ENCODE assay signal across 10 cellular contexts in genomic region chr2:174014021-174014698, GRCh38. TPM values are rescaled to one million over a fixed set of nuclear protein-coding genes. Genes with fewer than 3 reads are reported as not detected.
A peak's percentile ranks its signal among the peaks of the same experiment; 100 is the strongest.
DNase-seq lines count a peak whose midpoint lies in the region; ATAC-seq and TF ChIP-seq lines count a peak whose summit lies in the region.
"Had no signal": no experiment of that assay in that cellular context is flagged by ENCODE, and none has a peak within 500 bp of the region (broad histone marks: within the 10 kb centered on the region; RNA-seq: fewer than 3 reads in every experiment).

No MANE protein-coding gene starts in this region.

- H3K27me3 Mint-ChIP-seq in central memory CD8-positive, alpha-beta T cell: peaks cover 29% of the 10 kb centered on the region
- peaks cover 10% of the 10 kb centered on the region for H3K27me3 Mint-ChIP-seq in activated T-cell treated with anti-CD3 and anti-CD28 coated beads, Interleukin-2, amount 50 U/mL, for 4 hours (ENCODE audit: low read depth)

- H3K27me3 ChIP-seq in HUES48 (ENCODE audit: control insufficient read depth, insufficient read depth, low read length) (peaks cover 10% of the 10 kb centered on the region), thoracic aorta (replicated peaks; ENCODE audit: insufficient read depth) (no peaks in the 10 kb centered on the region)

- 49 to 61% methylated on average over 4 to 5 of the region's 5 CpGs for WGBS in mesodermal cell (ENCODE audit: insufficient coverage in 2 of 2), 2 experiments

- no peaks in the 10 kb centered on the region for H3K4me1 Mint-ChIP-seq in central memory CD8-positive, alpha-beta T cell
- H3K4me1 Mint-ChIP-seq in activated T-cell treated with anti-CD3 and anti-CD28 coated beads, Interleukin-2, amount 50 U/mL, for 4 hours (ENCODE audit: low read depth): peaks cover 11% of the 10 kb centered on the region

- peaks cover 28% of the 10 kb centered on the region for H3K4me1 ChIP-seq in HUES48 (ENCODE audit: control insufficient read depth, insufficient read depth, low read length)
- H3K4me1 ChIP-seq in mesodermal cell (ENCODE audit: control insufficient read depth, insufficient read depth, low read length, poor library complexity, severe bottlenecking): peaks cover 9% of the 10 kb centered on the region
- peaks cover 27 to 61% of the 10 kb centered on the region in 2 donors for H3K4me1 ChIP-seq in thoracic aorta (ENCODE audit: control insufficient read depth in 1 of 2, low read depth in 2 of 2)

- H3K36me3 ChIP-seq in HUES48 (ENCODE audit: control insufficient read depth, insufficient read depth, low read length) (no peaks in the 10 kb centered on the region), mesodermal cell (ENCODE audit: control insufficient read depth, insufficient read depth, low read length) (no peaks in the 10 kb centered on the region), thoracic aorta (no peaks in the 10 kb centered on the region)

- H3K9me3 ChIP-seq in HUES48 (ENCODE audit: control insufficient read depth, insufficient read depth, low read length) (no peaks in the 10 kb centered on the region), mesodermal cell (ENCODE audit: control insufficient read depth, low read length) (no peaks in the 10 kb centered on the region), thoracic aorta (no peaks in the 10 kb centered on the region)

- peak overlapping the region; percentile 67 for H3K4me3 Mint-ChIP-seq in central memory CD8-positive, alpha-beta T cell
- H3K4me3 Mint-ChIP-seq in activated T-cell treated with anti-CD3 and anti-CD28 coated beads, Interleukin-2, amount 50 U/mL, for 4 hours: no peak overlapping the region
- H3K4me3 Mint-ChIP-seq: activated CD8-positive, alpha-beta T cell treated with anti-CD3 and anti-CD28 coated beads, Interleukin-2, amount 10 ng/mL, durations not matched to agents 7 days and 5 days had no signal

- H3K9ac ChIP-seq in HUES48 (ENCODE audit: low read depth, low read length): peak overlapping the region; percentile 41; the same call in 1 of the 2 replicates

- no peak for DNase-seq in central memory CD8-positive, alpha-beta T cell (ENCODE audit: low spot score in 2 of 2)
- no peak for DNase-seq in thoracic aorta (ENCODE audit: low spot score)
- no peak for DNase-seq in activated T-cell treated with anti-CD3 and anti-CD28 coated beads, Interleukin-2, amount 50 U/mL, for 4 hours
- DNase-seq in SHP77 (lab: John Stamatoyannopoulos, UW): no peak
- DNase-seq: activated CD8-positive, alpha-beta T cell treated with anti-CD3 and anti-CD28 coated beads, Interleukin-2, amount 10 ng/mL, durations not matched to agents 7 days and 5 days; NCI-H187 treated with DMSO at 0.1 percent for 48 hours had no signal

- no peaks in the 10 kb centered on the region for H3K9me3 Mint-ChIP-seq in central memory CD8-positive, alpha-beta T cell
- no peaks in the 10 kb centered on the region for H3K9me3 Mint-ChIP-seq in activated T-cell treated with anti-CD3 and anti-CD28 coated beads, Interleukin-2, amount 50 U/mL, for 4 hours
- H3K9me3 Mint-ChIP-seq: activated naive CD4-positive, alpha-beta T cell treated with anti-CD3 and anti-CD28 coated beads, Interleukin-2, amount 50 U/mL, for 72 hours had no signal

- H3K27ac ChIP-seq in HUES48 (ENCODE audit: low read depth, low read length) (peak overlapping the region; percentile 73), mesodermal cell (ENCODE audit: low read depth, low read length, severe bottlenecking) (peak overlapping the region; percentile 26), thoracic aorta (peak overlapping the region; percentile 97)

- peaks cover 3% of the 10 kb centered on the region for H3K36me3 Mint-ChIP-seq in central memory CD8-positive, alpha-beta T cell (ENCODE audit: insufficient read depth)
- no peaks in the 10 kb centered on the region for H3K36me3 Mint-ChIP-seq in activated T-cell treated with anti-CD3 and anti-CD28 coated beads, Interleukin-2, amount 50 U/mL, for 4 hours (ENCODE audit: insufficient read depth)
- H3K36me3 Mint-ChIP-seq: activated naive CD4-positive, alpha-beta T cell treated with anti-CD3 and anti-CD28 coated beads, Interleukin-2, amount 50 U/mL, for 72 hours had no signal

- no peak for ATAC-seq in central memory CD8-positive, alpha-beta T cell (replicated peaks; ENCODE audit: extremely low read depth, poor library complexity, severe bottlenecking)
- no peak for ATAC-seq in thoracic aorta (ENCODE audit: insufficient number of reproducible peaks, low FRiP score, low read depth)
- ATAC-seq in activated T-cell treated with anti-CD3 and anti-CD28 coated beads, Interleukin-2, amount 50 U/mL, for 4 hours: no peak
- ATAC-seq in GM21515 (IDR thresholded peaks at IDR 0.05; ENCODE audit: unreplicated experiment): no peak
- ATAC-seq: activated CD8-positive, alpha-beta T cell treated with anti-CD3 and anti-CD28 coated beads, Interleukin-2, amount 10 ng/mL, durations not matched to agents 7 days and 5 days had no signal

- H3K4me3 ChIP-seq in HUES48 (ENCODE audit: low read depth, low read length) (peak overlapping the region; percentile 40; the same call in 1 of the 2 replicates), mesodermal cell (ENCODE audit: extremely low read depth, insufficient read depth, low read length, poor library complexity, severe bottlenecking) (no peak overlapping the region), thoracic aorta (no peak overlapping the region)

- no peak for TF ChIP-seq CTCF in thoracic aorta (IDR thresholded peaks at IDR 0.05)

- no peak overlapping the region for H3K27ac Mint-ChIP-seq in central memory CD8-positive, alpha-beta T cell (ENCODE audit: low read depth)

RNA-seq across cellular contexts. Expression of gene SP3, which starts 49.0 kb away (rescaled TPM):
- polyA plus RNA-seq in mesodermal cell (2013, experiment 1 of 2): 64.1 TPM
- polyA plus RNA-seq in mesodermal cell (2013, experiment 2 of 2): 62.9 TPM
- total RNA-seq in thoracic aorta: 10 to 100 TPM; 70.0 to 74.4 TPM
- 10 to 100 TPM; 86.5 to 89.9 (median 89.9) TPM for total RNA-seq in activated T-cell treated with anti-CD3 and anti-CD28 coated beads, Interleukin-2, amount 50 U/mL, for 4 hours

Comparison
In these comparisons a context has a peak if more than half of its experiments do, and no peak if none do; other contexts are left out.
1. H3K27ac ChIP-seq: peak in every context shown above with its lines; median percentile 97 in thoracic aorta; 73 in HUES48; 26 in mesodermal cell.